ENCODE assay signal across 13 cellular contexts in genomic region chr1:180157576-180158057, GRCh38. TPM values are rescaled to one million over a fixed set of nuclear protein-coding genes. Genes with fewer than 3 reads are reported as not detected.
DNase-seq lines count a peak whose midpoint lies in the region; ATAC-seq and TF ChIP-seq lines count a peak whose summit lies in the region.
"Had no signal": no experiment of that assay in that cellular context is flagged by ENCODE, and none has a peak within 500 bp of the region (broad histone marks: within the 10 kb centered on the region; RNA-seq: fewer than 3 reads in every experiment).

No MANE protein-coding gene starts in this region.

- DNase-seq in Caco-2 (peak; percentile 73 to 74), NCI-H146 (lab: John Stamatoyannopoulos, UW) (peak; percentile 94), SKM-1 (lab: John Stamatoyannopoulos, UW; ENCODE audit: unreplicated experiment) (no peak), GM19238 (ENCODE audit: insufficient read length, low spot score) (no peak), erythroblast (lab: John Stamatoyannopoulos, UW) (no peak)
- DNase-seq in central memory CD8-positive, alpha-beta T cell (ENCODE audit: low spot score in 2 of 2): no peak
- DNase-seq: activated CD4-positive, alpha-beta T cell treated with anti-CD3 and anti-CD28 coated beads for 4 hours; activated naive CD8-positive, alpha-beta T cell treated with anti-CD3 and anti-CD28 coated beads, Interleukin-2, amount 10 ng/mL, durations not matched to agents 7 days and 5 days; stimulated activated CD4-positive, alpha-beta T cell treated with anti-CD3 and anti-CD28 coated beads, Interleukin-4, amount 100 ng/mL, for 24 hours had no signal

- ATAC-seq in central memory CD8-positive, alpha-beta T cell (replicated peaks; ENCODE audit: extremely low read depth, poor library complexity, severe bottlenecking): no peak
- ATAC-seq in HG02852 (IDR thresholded peaks at IDR 0.05; ENCODE audit: unreplicated experiment): no peak

- H3K9me3 ChIP-seq in Caco-2 (no peaks in the 10 kb centered on the region), mucosa of stomach (ENCODE audit: control insufficient read depth, low read length) (no peaks in the 10 kb centered on the region)
- H3K9me3 ChIP-seq: tibial nerve had no signal

- BruUV-seq in Caco-2 (replicated peaks; lab: Mats Ljungman, UMichigan): no TSS peak

- H3K27me3 Mint-ChIP-seq in Caco-2 (ENCODE audit: insufficient read depth, unreplicated experiment): peaks cover 3% of the 10 kb centered on the region
- H3K27me3 Mint-ChIP-seq in central memory CD8-positive, alpha-beta T cell: no peaks in the 10 kb centered on the region
- H3K27me3 Mint-ChIP-seq: activated naive CD8-positive, alpha-beta T cell treated with anti-CD3 and anti-CD28 coated beads, Interleukin-2, amount 10 ng/mL, durations not matched to agents 7 days and 5 days; IgD-negative memory B cell had no signal

- TF ChIP-seq POLR2A in erythroblast (IDR thresholded peaks at IDR 0.05; ENCODE audit: low read length): no peak

- POLR2A ChIA-PET in Caco-2 (lab: Charles Lee): interaction anchor here (1.1 kb wide), 1 partner anchor 21 kb away, joined by 3 read pairs; no protein-coding TSS in a partner anchor

- CTCF ChIA-PET in Caco-2 (lab: Charles Lee): interaction anchor here (0.6 to 1.5 kb wide), 9 partner anchors 9 to 343 kb away, joined by 3 to 26 read pairs (median 5); no protein-coding TSS in a partner anchor

- intact Hi-C loops in Caco-2 (cut with micrococcal nuclease; ENCODE audit: unreplicated experiment): loop anchor here (1.0 to 5.0 kb wide), 4 partner anchors 11 to 285 kb away; no protein-coding TSS in a partner anchor

- H3K4me1 Mint-ChIP-seq in Caco-2 (ENCODE audit: low read depth, unreplicated experiment): peaks cover 36% of the 10 kb centered on the region
- peaks cover 43% of the 10 kb centered on the region for H3K4me1 Mint-ChIP-seq in central memory CD8-positive, alpha-beta T cell

- H3K27me3 ChIP-seq in Caco-2 (replicated peaks; ENCODE audit: control insufficient read depth, insufficient read depth, low read length) (no peaks in the 10 kb centered on the region), mucosa of stomach (ENCODE audit: control insufficient read depth, insufficient read depth, low read length) (no peaks in the 10 kb centered on the region)
- H3K27me3 ChIP-seq: tibial nerve had no signal

- peak overlapping the region; percentile 81 for H3K27ac Mint-ChIP-seq in Caco-2 (ENCODE audit: unreplicated experiment)
- peak overlapping the region; percentile 42 for H3K27ac Mint-ChIP-seq in central memory CD8-positive, alpha-beta T cell (ENCODE audit: low read depth)
- H3K27ac Mint-ChIP-seq: activated naive CD8-positive, alpha-beta T cell treated with anti-CD3 and anti-CD28 coated beads, Interleukin-2, amount 10 ng/mL, durations not matched to agents 7 days and 5 days; IgD-negative memory B cell had no signal

- H3K36me3 Mint-ChIP-seq in Caco-2 (ENCODE audit: insufficient read depth, unreplicated experiment): peaks cover 10% of the 10 kb centered on the region
- peaks cover 8% of the 10 kb centered on the region for H3K36me3 Mint-ChIP-seq in central memory CD8-positive, alpha-beta T cell (ENCODE audit: insufficient read depth)

- H3K36me3 ChIP-seq in Caco-2 (ENCODE audit: control insufficient read depth, insufficient read depth, low read length): no peaks in the 10 kb centered on the region
- H3K36me3 ChIP-seq in mucosa of stomach (ENCODE audit: control insufficient read depth, insufficient read depth, low read length): no peaks in the 10 kb centered on the region
- H3K36me3 ChIP-seq: tibial nerve had no signal

- no peak for TF ChIP-seq CTCF in Caco-2 (IDR thresholded peaks at IDR 0.05; ENCODE audit: insufficient read depth in 1 of 2, low read depth in 1 of 2, low read length in 1 of 2, severe bottlenecking in 1 of 2, unreplicated experiment in 1 of 2)

- H3K4me1 ChIP-seq in Caco-2 (peaks cover 46% of the 10 kb centered on the region), mucosa of stomach (ENCODE audit: control insufficient read depth, insufficient read depth, low read length) (peaks cover 65% of the 10 kb centered on the region)

- peak overlapping the region; percentile 54 for H3K4me3 Mint-ChIP-seq in Caco-2 (ENCODE audit: unreplicated experiment)
- no peak overlapping the region for H3K4me3 Mint-ChIP-seq in central memory CD8-positive, alpha-beta T cell
- H3K4me3 Mint-ChIP-seq: activated naive CD8-positive, alpha-beta T cell treated with anti-CD3 and anti-CD28 coated beads, Interleukin-2, amount 10 ng/mL, durations not matched to agents 7 days and 5 days had no signal

- no peak overlapping the region for H3K4me3 ChIP-seq in Caco-2 (ENCODE audit: low read depth, low read length)
- peak overlapping the region; percentile 85 for H3K4me3 ChIP-seq in mucosa of stomach (ENCODE audit: low read length)
- H3K4me3 ChIP-seq: tibial nerve had no signal

- H3K9ac ChIP-seq in mucosa of stomach (ENCODE audit: low read length): peak overlapping the region; percentile 89

- H3K9me3 Mint-ChIP-seq in Caco-2 (ENCODE audit: unreplicated experiment): no peaks in the 10 kb centered on the region
- H3K9me3 Mint-ChIP-seq in central memory CD8-positive, alpha-beta T cell: no peaks in the 10 kb centered on the region
- H3K9me3 Mint-ChIP-seq: activated naive CD8-positive, alpha-beta T cell treated with anti-CD3 and anti-CD28 coated beads, Interleukin-2, amount 10 ng/mL, durations not matched to agents 7 days and 5 days; IgD-negative memory B cell had no signal

RNA-seq across cellular contexts. Expression of gene QSOX1, which starts 2.9 kb away (rescaled TPM):
- 12.1 and 17.0 TPM in 2 replicates for total RNA-seq in Caco-2 (2022)

Comparison
In these comparisons a context has a peak if more than half of its experiments do, and no peak if none do; other contexts are left out.
1. DNase-seq: peak in Caco-2 (2 of 2) and NCI-H146 (single experiment); none in central memory CD8-positive, alpha-beta T cell (0 of 2), SKM-1 (single experiment), GM19238 (single experiment) and erythroblast (0 of 2).